ENCODE assay signal across 28 cellular contexts in the genomic region with DNA sequence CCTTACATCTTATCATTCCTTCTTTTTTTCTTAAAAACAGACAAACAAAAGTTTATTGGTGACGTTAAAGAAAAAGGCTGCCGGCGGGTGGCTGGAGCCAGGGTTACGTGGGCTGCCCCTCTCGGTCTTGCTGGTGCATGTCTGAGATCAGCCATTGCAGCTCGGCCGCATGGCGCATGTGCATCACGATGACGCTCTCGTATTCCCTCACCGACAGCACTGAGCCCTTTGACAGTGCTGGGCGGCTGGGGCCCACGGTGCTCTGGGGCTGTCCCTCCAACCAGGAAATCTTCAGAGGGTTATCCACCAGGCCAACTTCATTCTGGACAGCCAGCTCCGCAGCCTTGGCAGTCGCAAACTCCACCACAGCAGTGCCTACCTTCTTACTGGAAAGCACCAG.
"Had no signal": no experiment of that assay in that cellular context is flagged by ENCODE, and none has a peak within 500 bp of the region (broad histone marks: within the 10 kb centered on the region; RNA-seq: fewer than 3 reads in every experiment).

No MANE protein-coding gene starts in this region.

- H3K36me3 Mint-ChIP-seq: activated naive CD8-positive, alpha-beta T cell treated with anti-CD3 and anti-CD28 coated beads, Interleukin-2, amount 10 ng/mL, durations not matched to agents 7 days and 5 days had no signal

- H3K4me1 ChIP-seq: ascending aorta had no signal

- H3K27ac ChIP-seq: ascending aorta, cardiac muscle cell, KMS-11 had no signal

- ATAC-seq: activated CD8-positive, alpha-beta T cell treated with anti-CD3 and anti-CD28 coated beads for 36 hours; activated T-cell treated with anti-CD3 and anti-CD28 coated beads, Interleukin-2, amount 50 U/mL, for 72 hours; activated T-helper 17 cell treated with anti-CD3 and anti-CD28 coated beads, Interleukin-2, amount 50 U/mL, for 72 hours had no signal

- H3K4me3 ChIP-seq: ascending aorta, cardiac muscle cell had no signal

- H3K4me2 ChIP-seq: KMS-11 had no signal

- DNase-seq: activated CD4-positive, alpha-beta T cell treated with anti-CD3 and anti-CD28 coated beads, Interleukin-2, amount 10 ng/mL, durations not matched to agents 24 days and 14 days; activated CD4-positive, alpha-beta T cell treated with anti-CD3 and anti-CD28 coated beads, Interleukin-2, amount 50 U/mL, for 4 hours; activated CD8-positive, alpha-beta T cell treated with anti-CD3 and anti-CD28 coated beads for 36 hours; activated effector memory CD4-positive, alpha-beta T cell treated with anti-CD3 and anti-CD28 coated beads, Interleukin-2, amount 50 U/mL, for 16 hours; activated naive CD4-positive, alpha-beta T cell; activated naive CD4-positive, alpha-beta T cell treated with anti-CD3 and anti-CD28 coated beads, Interleukin-2, amount 50 U/mL, for 16 hours; activated naive CD8-positive, alpha-beta T cell treated with anti-CD3 and anti-CD28 coated beads, Interleukin-2, amount 10 ng/mL, durations not matched to agents 7 days and 5 days; activated T-cell treated with anti-CD3 and anti-CD28 coated beads, Interleukin-2, amount 50 U/mL, for 1 hour; activated T-cell treated with anti-CD3 and anti-CD28 coated beads, Interleukin-2, amount 50 U/mL, for 72 hours; amygdala; MM.1S; MV-4-11; NCI-H1092; NCI-H1417; NCI-H146; NCI-H187; NCI-H2081 treated with DMSO at 0.1 percent for 48 hours; NCI-H345; NCI-H526; NCI-H748 treated with DMSO at 0.1 percent for 48 hours; OCI-M1; Right ventricle myocardium superior; T1000 had no signal

- H3K9me3 ChIP-seq: ascending aorta had no signal

- H3K4me3 Mint-ChIP-seq: activated CD4-positive, alpha-beta T cell treated with anti-CD3 and anti-CD28 coated beads, Interleukin-2, amount 10 ng/mL, durations not matched to agents 24 days and 14 days; activated CD8-positive, alpha-beta T cell treated with anti-CD3 and anti-CD28 coated beads for 36 hours; activated naive CD8-positive, alpha-beta T cell treated with anti-CD3 and anti-CD28 coated beads, Interleukin-2, amount 10 ng/mL, durations not matched to agents 7 days and 5 days; activated T-cell treated with anti-CD3 and anti-CD28 coated beads, Interleukin-2, amount 50 U/mL, for 72 hours; activated T-helper 17 cell treated with anti-CD3 and anti-CD28 coated beads, Interleukin-2, amount 50 U/mL, for 72 hours; central memory CD8-positive, alpha-beta T cell had no signal

- H3K4me1 Mint-ChIP-seq: activated CD4-positive, alpha-beta T cell treated with anti-CD3 and anti-CD28 coated beads, Interleukin-2, amount 10 ng/mL, durations not matched to agents 24 days and 14 days; activated naive CD8-positive, alpha-beta T cell treated with anti-CD3 and anti-CD28 coated beads, Interleukin-2, amount 10 ng/mL, durations not matched to agents 7 days and 5 days; activated T-helper 17 cell treated with anti-CD3 and anti-CD28 coated beads, Interleukin-2, amount 50 U/mL, for 72 hours; central memory CD8-positive, alpha-beta T cell had no signal

- H3K9me3 Mint-ChIP-seq: activated CD4-positive, alpha-beta T cell treated with anti-CD3 and anti-CD28 coated beads, Interleukin-2, amount 10 ng/mL, durations not matched to agents 24 days and 14 days; activated CD8-positive, alpha-beta T cell treated with anti-CD3 and anti-CD28 coated beads for 36 hours; activated naive CD8-positive, alpha-beta T cell treated with anti-CD3 and anti-CD28 coated beads, Interleukin-2, amount 10 ng/mL, durations not matched to agents 7 days and 5 days; central memory CD8-positive, alpha-beta T cell had no signal

- H3K27me3 ChIP-seq: ascending aorta, cardiac muscle cell had no signal

- H3K36me3 ChIP-seq: ascending aorta, cardiac muscle cell had no signal

- H3K27me3 Mint-ChIP-seq: activated CD4-positive, alpha-beta T cell treated with anti-CD3 and anti-CD28 coated beads, Interleukin-2, amount 10 ng/mL, durations not matched to agents 24 days and 14 days; activated CD8-positive, alpha-beta T cell treated with anti-CD3 and anti-CD28 coated beads for 36 hours; activated naive CD8-positive, alpha-beta T cell treated with anti-CD3 and anti-CD28 coated beads, Interleukin-2, amount 10 ng/mL, durations not matched to agents 7 days and 5 days; activated T-helper 17 cell treated with anti-CD3 and anti-CD28 coated beads, Interleukin-2, amount 50 U/mL, for 72 hours; central memory CD8-positive, alpha-beta T cell had no signal

- H3K27ac Mint-ChIP-seq: activated CD4-positive, alpha-beta T cell treated with anti-CD3 and anti-CD28 coated beads, Interleukin-2, amount 10 ng/mL, durations not matched to agents 24 days and 14 days; activated CD8-positive, alpha-beta T cell treated with anti-CD3 and anti-CD28 coated beads for 36 hours; activated naive CD8-positive, alpha-beta T cell treated with anti-CD3 and anti-CD28 coated beads, Interleukin-2, amount 10 ng/mL, durations not matched to agents 7 days and 5 days; activated T-cell treated with anti-CD3 and anti-CD28 coated beads, Interleukin-2, amount 50 U/mL, for 72 hours; activated T-helper 17 cell treated with anti-CD3 and anti-CD28 coated beads, Interleukin-2, amount 50 U/mL, for 72 hours had no signal

- H3K9ac ChIP-seq: KMS-11 had no signal
